ENCODE assay signal across 8 cellular contexts in genomic region chr5:148482697-148483462, GRCh38.
A peak's percentile ranks its signal among the peaks of the same experiment; 100 is the strongest.
DNase-seq lines count a peak whose midpoint lies in the region; ATAC-seq and TF ChIP-seq lines count a peak whose summit lies in the region.

No MANE protein-coding gene starts in this region.

- H2AFZ ChIP-seq in HCT116 (ENCODE audit: low read depth, low read length, poor library complexity, severe bottlenecking), result peak overlapping the region; percentile 94

- CTCF ChIA-PET in HCT116 (lab: Charles Lee), result interaction anchor here (1.0 to 1.3 kb wide), 4 partner anchors 14 to 248 kb away, joined by 3 to 5 read pairs (median 4); no protein-coding TSS in a partner anchor

- H3K4me3 Mint-ChIP-seq in endodermal cell (peak overlapping the region; percentile 41), naive B cell (peak overlapping the region in 1 of 8 donors; percentile 69)
- peak overlapping the region; percentile 22 to 59 for H3K4me3 Mint-ChIP-seq in stimulated activated naive CD8-positive, alpha-beta T cell treated with anti-CD3 and anti-CD28 coated beads, Interleukin-15, amount 100 ng/mL, for 72 hours

- H3K27me3 ChIP-seq in HCT116 (ENCODE audit: insufficient read depth, low read length) (peaks cover 22% of the 10 kb centered on the region), endodermal cell (ENCODE audit: control insufficient read depth, insufficient read depth, low read length, poor library complexity, severe bottlenecking) (peaks cover 28% of the 10 kb centered on the region)

- POLR2A ChIA-PET in HCT116 (lab: Charles Lee), result no interaction called here

- H3K27ac ChIP-seq in HCT116 (ENCODE audit: low read depth, low read length), result no peak overlapping the region
- no peak overlapping the region for H3K27ac ChIP-seq in endodermal cell (ENCODE audit: low read depth, low read length)

- H3K36me3 Mint-ChIP-seq in endodermal cell (ENCODE audit: low read depth) (no peaks in the 10 kb centered on the region), naive B cell (no peaks in the 10 kb centered on the region)

- intact Hi-C loops in HCT116 (cut with micrococcal nuclease), result loop anchor here (5.0 kb wide), 2 partner anchors 191 to 306 kb away; no protein-coding TSS in a partner anchor

- no peaks in the 10 kb centered on the region for H3K36me3 ChIP-seq in HCT116 (ENCODE audit: control insufficient read depth in 1 of 2, insufficient read depth in 2 of 2, low read length in 2 of 2)
- no peaks in the 10 kb centered on the region for H3K36me3 ChIP-seq in endodermal cell (ENCODE audit: control insufficient read depth, insufficient read depth, low read length)

- no peaks in the 10 kb centered on the region for H3K79me2 ChIP-seq in HCT116 (ENCODE audit: insufficient read depth, low read length)

- no peaks in the 10 kb centered on the region for H4K20me1 ChIP-seq in HCT116 (ENCODE audit: insufficient read depth)

- H3K27me3 Mint-ChIP-seq in endodermal cell (ENCODE audit: insufficient read depth) (peaks cover 42% of the 10 kb centered on the region), naive B cell (peaks cover 36 to 56% (median 40%) of the 10 kb centered on the region in 3 donors)
- peaks cover 50% of the 10 kb centered on the region for H3K27me3 Mint-ChIP-seq in stimulated activated naive CD8-positive, alpha-beta T cell treated with anti-CD3 and anti-CD28 coated beads, Interleukin-15, amount 100 ng/mL, for 72 hours

- H3K9ac ChIP-seq in HCT116 (ENCODE audit: low read length) (no peak overlapping the region), endodermal cell (ENCODE audit: extremely low read depth, low read length, poor library complexity, severe bottlenecking) (no peak overlapping the region)

- H3K4me1 ChIP-seq in HCT116 (ENCODE audit: control insufficient read depth in 1 of 2, insufficient read depth in 2 of 2, low read length in 2 of 2) (0 out of 4 replicates have a peak, but pooled peaks cover 0 to 4% of the 10 kb centered on the region in 2 experiments), endodermal cell (ENCODE audit: control insufficient read depth, insufficient read depth, low read length) (no peaks in the 10 kb centered on the region)

- TF ChIP-seq CTCF in GM12872 (IDR thresholded peaks at IDR 0.05; ENCODE audit: insufficient read depth, low read depth, low read length) (peak; percentile 92), HCT116 (IDR thresholded peaks at IDR 0.05 in 2 of 3, conservative IDR thresholded peaks at IDR 0.05 in 1 of 3; ENCODE audit: borderline replicate concordance in 1 of 3, insufficient read depth in 1 of 3, low read depth in 2 of 3, low read length in 2 of 3) (peak; percentile 62 to 88 (median 86)), NB4 (IDR thresholded peaks at IDR 0.05; ENCODE audit: low read depth, low read length) (peak; percentile 85), endodermal cell (conservative IDR thresholded peaks at IDR 0.05) (peak; percentile 95)

- H3K9me3 ChIP-seq in HCT116 (ENCODE audit: control insufficient read depth in 1 of 2, insufficient read depth in 1 of 2, low read depth in 1 of 2, low read length in 2 of 2), result no peaks in the 10 kb centered on the region
- H3K9me3 ChIP-seq in endodermal cell (ENCODE audit: control insufficient read depth, low read length), result no peaks in the 10 kb centered on the region

- H3K4me2 ChIP-seq in HCT116 (ENCODE audit: low read length), result peak overlapping the region; percentile 56

- peak; percentile 50 for TF ChIP-seq RAD21 in HCT116 (IDR thresholded peaks at IDR 0.05; ENCODE audit: low read depth)

- H3K9me2 ChIP-seq in HCT116 (ENCODE audit: insufficient read depth), result no peaks in the 10 kb centered on the region

- DNase-seq in HCT116 (ENCODE audit: low read depth, low spot score) (peak; percentile 44), NB4 (ENCODE audit: low read depth) (peak; percentile 62), endodermal cell (peak; percentile 95), naive B cell (peak; percentile 9), DMS153 treated with DMSO at 0.1 percent for 48 hours (lab: John Stamatoyannopoulos, UW; ENCODE audit: unreplicated experiment) (no peak)
- DNase-seq in activated CD4-positive, alpha-beta T cell treated with anti-CD3 and anti-CD28 coated beads, Interleukin-2, amount 50 U/mL, for 48 hours, result peak; percentile 65 to 72
- DNase-seq in stimulated activated naive CD8-positive, alpha-beta T cell treated with anti-CD3 and anti-CD28 coated beads, Interleukin-15, amount 100 ng/mL, for 72 hours, result peak; percentile 63 to 66

- WGBS in endodermal cell (ENCODE audit: insufficient coverage in 1 of 2, insufficient read length in 1 of 2), 2 experiments, result 66 to 81% methylated on average over 16 to 22 of the region's 22 CpGs

- RAD21 ChIA-PET in HCT116 (lab: Charles Lee; ENCODE audit: low non-redundant PET in 1 of 2, low total read pairs in 2 of 2, uncharacterized antibody in 2 of 2, unreplicated experiment in 2 of 2), result no interaction called here

- TF ChIP-seq POLR2A in HCT116 (IDR thresholded peaks at IDR 0.05; ENCODE audit: borderline replicate concordance, extremely low read depth, insufficient read depth, insufficient read length), result no peak
- no peak for TF ChIP-seq POLR2A in NB4 (IDR thresholded peaks at IDR 0.05; ENCODE audit: extremely low read depth, insufficient read length)

- BruUV-seq in HCT116 (replicated peaks; lab: Mats Ljungman, UMichigan), result no TSS peak

- no peaks in the 10 kb centered on the region for H3K4me1 Mint-ChIP-seq in endodermal cell
- H3K4me1 Mint-ChIP-seq in naive B cell, result peaks cover 3 to 8% (median 3%) of the 10 kb centered on the region in 3 donors
- H3K4me1 Mint-ChIP-seq in stimulated activated naive CD8-positive, alpha-beta T cell treated with anti-CD3 and anti-CD28 coated beads, Interleukin-15, amount 100 ng/mL, for 72 hours, result peaks cover 11% of the 10 kb centered on the region

- ATAC-seq in HCT116, result peak; percentile 98
- ATAC-seq in naive B cell (ENCODE audit: low read depth in 2 of 2), result no peak
- peak; percentile 77 for ATAC-seq in stimulated activated naive CD8-positive, alpha-beta T cell treated with anti-CD3 and anti-CD28 coated beads, Interleukin-15, amount 100 ng/mL, for 72 hours

- H3K27ac Mint-ChIP-seq in endodermal cell (no peak overlapping the region), naive B cell (peak overlapping the region in 1 of 6 donors; percentile 36)
- H3K27ac Mint-ChIP-seq in stimulated activated naive CD8-positive, alpha-beta T cell treated with anti-CD3 and anti-CD28 coated beads, Interleukin-15, amount 100 ng/mL, for 72 hours, result no peak overlapping the region

- H3K4me3 ChIP-seq in HCT116 (replicated peaks in 1 of 2; ENCODE audit: low read depth in 1 of 2, low read length in 2 of 2) (no peak overlapping the region), NB4 (ENCODE audit: low read depth, low read length) (no peak overlapping the region), endodermal cell (ENCODE audit: low read length) (no peak overlapping the region)

- H3K9me3 Mint-ChIP-seq in endodermal cell (no peaks in the 10 kb centered on the region), naive B cell (peaks cover 0 to 3% (median 0%) of the 10 kb centered on the region in 7 donors)
- H3K9me3 Mint-ChIP-seq in stimulated activated naive CD8-positive, alpha-beta T cell treated with anti-CD3 and anti-CD28 coated beads, Interleukin-15, amount 100 ng/mL, for 72 hours, result no peaks in the 10 kb centered on the region

TF ChIP-seq in HCT116, 20 proteins besides CTCF, POLR2A, EP300 and RAD21:
- TF ChIP-seq MAX (IDR thresholded peaks at IDR 0.05), result no peak
- TF ChIP-seq CBX3 (IDR thresholded peaks at IDR 0.05; ENCODE audit: low read depth), result peak; percentile 46; the same call in 1 of the 2 replicates
- peak; percentile 74 for TF ChIP-seq YY1 (IDR thresholded peaks at IDR 0.05; ENCODE audit: extremely low read depth, insufficient replicate concordance, low read depth, low read length)

Comparison
In these comparisons a context has a peak if more than half of its experiments do, and no peak if none do; other contexts are left out.
1. ATAC-seq: peak in HCT116 (single experiment) and stimulated activated naive CD8-positive, alpha-beta T cell treated with anti-CD3 and anti-CD28 coated beads, Interleukin-15, amount 100 ng/mL, for 72 hours (single experiment); none in naive B cell (0 of 2).
2. Peak in every context shown above with its lines, with median percentiles within 50 percentile points of each other: CTCF ChIP-seq.